In genomic region chr2:55025627-55026026, GRCh38 we compare ENCODE assay signal across 14 cellular contexts. TPM values are rescaled to one million over a fixed set of nuclear protein-coding genes. Genes with fewer than 3 reads are reported as not detected.
DNase-seq lines count a peak whose midpoint lies in the region; ATAC-seq and TF ChIP-seq lines count a peak whose summit lies in the region.
"Had no signal": no experiment of that assay in that cellular context is flagged by ENCODE, and none has a peak within 500 bp of the region (broad histone marks: within the 10 kb centered on the region; RNA-seq: fewer than 3 reads in every experiment).

No MANE protein-coding gene starts in this region.

- no peak for DNase-seq in activated T-cell treated with anti-CD3 and anti-CD28 coated beads, Interleukin-2, amount 50 U/mL, for 4 hours
- no peak for DNase-seq in activated T-cell treated with anti-CD3 and anti-CD28 coated beads, Interleukin-2, amount 50 U/mL, for 48 hours
- DNase-seq in MM.1S (no peak), AG08395 (ENCODE audit: low spot score) (no peak), MV-4-11 (lab: John Stamatoyannopoulos, UW) (no peak)
- no peak for DNase-seq in stimulated activated naive B cell treated with anti-CD40 and anti-IgM and Interleukin-4, amounts not matched to agents 10 μg/mL and 1 μg/mL and 100 μg/mL, for 72 hours
- DNase-seq in activated CD4-positive, alpha-beta T cell treated with anti-CD3 and anti-CD28 coated beads, Interleukin-2, amount 10 ng/mL, durations not matched to agents 24 days and 14 days: no peak
- DNase-seq: endodermal cell, GOT3 had no signal

- no peak overlapping the region for H2AFZ ChIP-seq in MM.1S (ENCODE audit: low read length)

- no peaks in the 10 kb centered on the region for H3K9me2 ChIP-seq in MM.1S (replicated peaks; ENCODE audit: insufficient read depth, low read length)

- no peaks in the 10 kb centered on the region; the same call in none of the 2 replicates for H4K20me1 ChIP-seq in MM.1S (ENCODE audit: insufficient read depth, low read length)

- peaks cover 19% of the 10 kb centered on the region for H3K4me1 ChIP-seq in MM.1S (ENCODE audit: low read length)

- 0 out of 2 replicates have a peak overlapping the region, but pooled peaks have one; percentile 4 for H3K4me2 ChIP-seq in MM.1S (ENCODE audit: low read depth, low read length)
- H3K4me2 ChIP-seq: A549 had no signal

- intact Hi-C loops in activated CD4-positive, alpha-beta T cell treated with anti-CD3 and anti-CD28 coated beads, Interleukin-2, amount 10 ng/mL, durations not matched to agents 24 days and 14 days (cut with micrococcal nuclease): no loop called here

- no peaks in the 10 kb centered on the region for H3F3A ChIP-seq in MM.1S (ENCODE audit: insufficient read depth, low read length)

- no peaks in the 10 kb centered on the region for H3K9me3 ChIP-seq in MM.1S (replicated peaks; ENCODE audit: insufficient read depth, low read length)
- H3K9me3 ChIP-seq: A549, tibial nerve had no signal

- H3K27ac Mint-ChIP-seq in stimulated activated naive B cell treated with anti-CD40 and anti-IgM and Interleukin-4, amounts not matched to agents 10 μg/mL and 1 μg/mL and 100 μg/mL, for 72 hours: peak overlapping the region; percentile 43
- H3K27ac Mint-ChIP-seq in activated CD4-positive, alpha-beta T cell treated with anti-CD3 and anti-CD28 coated beads, Interleukin-2, amount 10 ng/mL, durations not matched to agents 24 days and 14 days: no peak overlapping the region
- H3K27ac Mint-ChIP-seq: endodermal cell had no signal

- H3K9me3 Mint-ChIP-seq in activated T-cell treated with anti-CD3 and anti-CD28 coated beads, Interleukin-2, amount 50 U/mL, for 4 hours: peaks cover under 1% of the 10 kb centered on the region
- no peaks in the 10 kb centered on the region for H3K9me3 Mint-ChIP-seq in stimulated activated naive B cell treated with anti-CD40 and anti-IgM and Interleukin-4, amounts not matched to agents 10 μg/mL and 1 μg/mL and 100 μg/mL, for 72 hours
- H3K9me3 Mint-ChIP-seq in activated CD4-positive, alpha-beta T cell treated with anti-CD3 and anti-CD28 coated beads, Interleukin-2, amount 10 ng/mL, durations not matched to agents 24 days and 14 days: no peaks in the 10 kb centered on the region
- H3K9me3 Mint-ChIP-seq: endodermal cell had no signal

- ATAC-seq in activated T-cell treated with anti-CD3 and anti-CD28 coated beads, Interleukin-2, amount 50 U/mL, for 4 hours: peak; percentile 77 to 79
- ATAC-seq in HG02642 (IDR thresholded peaks at IDR 0.05; ENCODE audit: poor library complexity, unreplicated experiment): peak; percentile 27
- peak; percentile 12 to 36 for ATAC-seq in stimulated activated naive B cell treated with anti-CD40 and anti-IgM and Interleukin-4, amounts not matched to agents 10 μg/mL and 1 μg/mL and 100 μg/mL, for 72 hours (replicated peaks)
- ATAC-seq: naive thymus-derived CD4-positive, alpha-beta T cell had no signal

- H3K27me3 Mint-ChIP-seq in activated T-cell treated with anti-CD3 and anti-CD28 coated beads, Interleukin-2, amount 50 U/mL, for 4 hours (ENCODE audit: low read depth): no peaks in the 10 kb centered on the region
- H3K27me3 Mint-ChIP-seq in stimulated activated naive B cell treated with anti-CD40 and anti-IgM and Interleukin-4, amounts not matched to agents 10 μg/mL and 1 μg/mL and 100 μg/mL, for 72 hours: no peaks in the 10 kb centered on the region
- no peaks in the 10 kb centered on the region for H3K27me3 Mint-ChIP-seq in activated CD4-positive, alpha-beta T cell treated with anti-CD3 and anti-CD28 coated beads, Interleukin-2, amount 10 ng/mL, durations not matched to agents 24 days and 14 days
- H3K27me3 Mint-ChIP-seq: brain; naive thymus-derived CD4-positive, alpha-beta T cell had no signal

- H3K4me3 Mint-ChIP-seq in activated T-cell treated with anti-CD3 and anti-CD28 coated beads, Interleukin-2, amount 50 U/mL, for 4 hours: no peak overlapping the region
- H3K4me3 Mint-ChIP-seq in stimulated activated naive B cell treated with anti-CD40 and anti-IgM and Interleukin-4, amounts not matched to agents 10 μg/mL and 1 μg/mL and 100 μg/mL, for 72 hours: peak overlapping the region in 1 of 2 donors; percentile 7
- H3K4me3 Mint-ChIP-seq in activated CD4-positive, alpha-beta T cell treated with anti-CD3 and anti-CD28 coated beads, Interleukin-2, amount 10 ng/mL, durations not matched to agents 24 days and 14 days: no peak overlapping the region
- H3K4me3 Mint-ChIP-seq: brain; endodermal cell; naive thymus-derived CD4-positive, alpha-beta T cell had no signal

- H3K9ac ChIP-seq in MM.1S (ENCODE audit: low read length): no peak overlapping the region

- no peak for TF ChIP-seq CTCF in MM.1S (IDR thresholded peaks at IDR 0.05; ENCODE audit: low read length)

- H3K27me3 ChIP-seq in MM.1S (replicated peaks; ENCODE audit: insufficient read depth, low read length): no peaks in the 10 kb centered on the region
- H3K27me3 ChIP-seq: tibial nerve had no signal

- no peaks in the 10 kb centered on the region for H3K36me3 ChIP-seq in MM.1S (replicated peaks; ENCODE audit: insufficient read depth, low read length)

- no peaks in the 10 kb centered on the region for H3K36me3 Mint-ChIP-seq in activated T-cell treated with anti-CD3 and anti-CD28 coated beads, Interleukin-2, amount 50 U/mL, for 4 hours (ENCODE audit: insufficient read depth)
- peaks cover 0 to 5% of the 10 kb centered on the region in 2 donors for H3K36me3 Mint-ChIP-seq in stimulated activated naive B cell treated with anti-CD40 and anti-IgM and Interleukin-4, amounts not matched to agents 10 μg/mL and 1 μg/mL and 100 μg/mL, for 72 hours
- H3K36me3 Mint-ChIP-seq in activated CD4-positive, alpha-beta T cell treated with anti-CD3 and anti-CD28 coated beads, Interleukin-2, amount 10 ng/mL, durations not matched to agents 24 days and 14 days (ENCODE audit: low read depth): peaks cover 5% of the 10 kb centered on the region

- no peak overlapping the region for H3K27ac ChIP-seq in MM.1S (ENCODE audit: low read length)
- H3K27ac ChIP-seq: A549, tibial nerve had no signal

- H3K4me3 ChIP-seq in MM.1S (ENCODE audit: low read length): no peak overlapping the region
- H3K4me3 ChIP-seq: A549, tibial nerve had no signal

- peaks cover 80% of the 10 kb centered on the region for H3K79me2 ChIP-seq in MM.1S (ENCODE audit: low read length)

- peaks cover 11% of the 10 kb centered on the region for H3K4me1 Mint-ChIP-seq in activated T-cell treated with anti-CD3 and anti-CD28 coated beads, Interleukin-2, amount 50 U/mL, for 4 hours (ENCODE audit: low read depth)
- peaks cover 7 to 8% of the 10 kb centered on the region in 2 donors for H3K4me1 Mint-ChIP-seq in stimulated activated naive B cell treated with anti-CD40 and anti-IgM and Interleukin-4, amounts not matched to agents 10 μg/mL and 1 μg/mL and 100 μg/mL, for 72 hours
- peaks cover 11% of the 10 kb centered on the region for H3K4me1 Mint-ChIP-seq in activated CD4-positive, alpha-beta T cell treated with anti-CD3 and anti-CD28 coated beads, Interleukin-2, amount 10 ng/mL, durations not matched to agents 24 days and 14 days

RNA-seq across cellular contexts. Expression of gene RTN4, which starts 24.6 kb away (rescaled TPM):
- total RNA-seq in activated T-cell treated with anti-CD3 and anti-CD28 coated beads, Interleukin-2, amount 50 U/mL, for 4 hours: 10 to 100 TPM; 71.4 to 75.9 (median 73.6) TPM
- 86.9 and 90.1 TPM in 2 replicates for total RNA-seq in activated CD4-positive, alpha-beta T cell treated with anti-CD3 and anti-CD28 coated beads, Interleukin-2, amount 10 ng/mL, durations not matched to agents 24 days and 14 days

Comparison
In these comparisons a context has a peak if more than half of its experiments do, and no peak if none do; other contexts are left out.
1. ATAC-seq: peak in every context shown above with its lines; median percentile 78 in activated T-cell treated with anti-CD3 and anti-CD28 coated beads, Interleukin-2, amount 50 U/mL, for 4 hours; 27 in HG02642; 24 in stimulated activated naive B cell treated with anti-CD40 and anti-IgM and Interleukin-4, amounts not matched to agents 10 μg/mL and 1 μg/mL and 100 μg/mL, for 72 hours.